Comparison of ENCODE assay signal across 11 cellular contexts in genomic region chr20:38217791-38218565, GRCh38. TPM values are rescaled to one million over a fixed set of nuclear protein-coding genes. Genes with fewer than 3 reads are reported as not detected.
DNase-seq lines count a peak whose midpoint lies in the region; ATAC-seq, FAIRE-seq and TF ChIP-seq lines count a peak whose summit lies in the region.
"Had no signal": no experiment of that assay in that cellular context is flagged by ENCODE, and none has a peak within 500 bp of the region (broad histone marks: within the 10 kb centered on the region; RNA-seq: fewer than 3 reads in every experiment).

No MANE protein-coding gene starts in this region.

- H3K27me3 Mint-ChIP-seq in immature natural killer cell (ENCODE audit: low read depth in 3 of 3): peaks cover 0 to 3% (median 0%) of the 10 kb centered on the region in 3 donors

- H3K4me1 ChIP-seq in A549 (peaks cover 51% of the 10 kb centered on the region), left lung (peaks cover 2 to 7% of the 10 kb centered on the region in 2 donors)

- DNase-seq in A549 (ENCODE audit: low read depth in 1 of 2, low spot score in 1 of 2): peak; percentile 77 to 92
- DNase-seq in HT-29 (ENCODE audit: low spot score): peak; percentile 37
- DNase-seq in choroid plexus epithelial cell (ENCODE audit: low read depth): peak; percentile 89
- DNase-seq in left lung: peak in 1 of 2 donors; percentile 39
- no peak for DNase-seq in Kasumi-1 (lab: John Stamatoyannopoulos, UW)
- no peak for DNase-seq in GM12891 (ENCODE audit: insufficient read length, low spot score)
- no peak for DNase-seq in immature natural killer cell

- peak; percentile 5 to 23; a peak in 1 of 5 replicates for TF ChIP-seq RAD21 in A549 (conservative IDR thresholded peaks at IDR 0.05 in 1 of 2, IDR thresholded peaks at IDR 0.05 in 1 of 2)

- H3K9me3 Mint-ChIP-seq in immature natural killer cell: peaks cover 0 to under 1% (median 0%) of the 10 kb centered on the region in 6 donors
- H3K9me3 Mint-ChIP-seq: activated naive CD4-positive, alpha-beta T cell treated with anti-CD3 and anti-CD28 coated beads, Interleukin-2, amount 50 U/mL, for 72 hours; T-helper 2 cell treated with Interferon-gamma antibody and Interleukin-4, amounts not matched to agents 5 μg/mL and 100 μg/mL, for 36 hours had no signal

- H3K27ac Mint-ChIP-seq in immature natural killer cell: no peak overlapping the region
- H3K27ac Mint-ChIP-seq: activated naive CD4-positive, alpha-beta T cell treated with anti-CD3 and anti-CD28 coated beads, Interleukin-2, amount 50 U/mL, for 72 hours; T-helper 2 cell treated with Interferon-gamma antibody and Interleukin-4, amounts not matched to agents 5 μg/mL and 100 μg/mL, for 36 hours had no signal

- TF ChIP-seq CTCF in A549 (IDR thresholded peaks at IDR 0.05) (no peak), choroid plexus epithelial cell (conservative IDR thresholded peaks at IDR 0.05; ENCODE audit: low read depth, low read length) (no peak), left lung (IDR thresholded peaks at IDR 0.05) (no peak)

- H3K27me3 ChIP-seq in left lung: no peaks in the 10 kb centered on the region
- H3K27me3 ChIP-seq: BLaER1 treated with 17β-estradiol and CSF1 and Interleukin-3, amounts not matched to agents 10 nM and 100 nM had no signal

- FAIRE-seq in A549 (lab: Jason Lieb, UNC) (no peak), GM12891 (lab: Jason Lieb, UNC) (no peak)

- intact Hi-C loops in left lung (cut with DNase I): no loop called here

- CTCF ChIA-PET in A549 (lab: Yijun Ruan, JAX): interaction anchor here (0.5 to 23.9 kb wide), 13 partner anchors 11 to 654 kb away, joined by 3 to 818 read pairs (median 3); partner anchors contain the start of gene TGM2

- H3K27ac ChIP-seq in A549 (peak overlapping the region; percentile 90 to 98), left lung (no peak overlapping the region)
- H3K27ac ChIP-seq: BLaER1 treated with 17β-estradiol and CSF1 and Interleukin-3, amounts not matched to agents 10 nM and 100 nM had no signal

- ATAC-seq in A549 (peak; percentile 79 to 80), left lung (peak; percentile 36), GM19452 (IDR thresholded peaks at IDR 0.05; ENCODE audit: unreplicated experiment) (no peak)
- ATAC-seq: activated naive CD4-positive, alpha-beta T cell treated with anti-CD3 and anti-CD28 coated beads, Interleukin-2, amount 50 U/mL, for 72 hours had no signal

- H3K36me3 ChIP-seq in left lung: no peaks in the 10 kb centered on the region
- H3K36me3 ChIP-seq: BLaER1 treated with 17β-estradiol and CSF1 and Interleukin-3, amounts not matched to agents 10 nM and 100 nM had no signal

- peak overlapping the region; percentile 70 for H3K4me2 ChIP-seq in A549
- H3K4me2 ChIP-seq: BLaER1 treated with 17β-estradiol and CSF1 and Interleukin-3, amounts not matched to agents 10 nM and 100 nM had no signal

- POLR2A ChIA-PET in A549 (lab: Yijun Ruan, JAX): interaction anchor here (0.6 to 2.7 kb wide), 7 partner anchors 45 to 184 kb away, joined by 3 to 11 read pairs (median 3); no protein-coding TSS in a partner anchor

- TF ChIP-seq POLR2A in A549 (IDR thresholded peaks at IDR 0.05; ENCODE audit: low read length) (no peak), GM12891 (IDR thresholded peaks at IDR 0.05; ENCODE audit: low read depth, low read length) (no peak)

- no peaks in the 10 kb centered on the region for H3K36me3 Mint-ChIP-seq in immature natural killer cell
- H3K36me3 Mint-ChIP-seq: activated naive CD4-positive, alpha-beta T cell treated with anti-CD3 and anti-CD28 coated beads, Interleukin-2, amount 50 U/mL, for 72 hours had no signal

- H3K4me3 Mint-ChIP-seq in immature natural killer cell: no peak overlapping the region
- H3K4me3 Mint-ChIP-seq: T-helper 2 cell treated with Interferon-gamma antibody and Interleukin-4, amounts not matched to agents 5 μg/mL and 100 μg/mL, for 36 hours had no signal

- H3K9me3 ChIP-seq in A549: no peaks in the 10 kb centered on the region
- H3K9me3 ChIP-seq in left lung: no peaks in the 10 kb centered on the region
- H3K9me3 ChIP-seq: BLaER1 treated with 17β-estradiol and CSF1 and Interleukin-3, amounts not matched to agents 10 nM and 100 nM had no signal

- H3K4me3 ChIP-seq in A549 (no peak overlapping the region), choroid plexus epithelial cell (ENCODE audit: low read depth, low read length) (no peak overlapping the region), left lung (no peak overlapping the region)
- H3K4me3 ChIP-seq: BLaER1 treated with 17β-estradiol and CSF1 and Interleukin-3, amounts not matched to agents 10 nM and 100 nM had no signal

- WGBS in A549 (ENCODE audit: missing lambda C conversion rate): 37% methylated on average over 10 of the region's 15 CpGs

- peak in 1 of 2 experiments; percentile 57; a peak in 1 of 5 replicates for TF ChIP-seq EP300 in A549 (IDR thresholded peaks at IDR 0.05)

- no peaks in the 10 kb centered on the region for H3K4me1 Mint-ChIP-seq in immature natural killer cell

TF ChIP-seq in A549, 52 proteins besides CTCF, POLR2A, EP300 and RAD21 (continues in another document):
- TF ChIP-seq ATOH8 (CRISPR knock-in tag; IDR thresholded peaks at IDR 0.05; ENCODE audit: low read depth) (no peak), JUN (IDR thresholded peaks at IDR 0.05) (peak in 1 of 2 experiments; percentile 68; a peak in 3 of 5 replicates), RCOR1 (IDR thresholded peaks at IDR 0.05; ENCODE audit: low read depth, low read length) (no peak), RFX5 (IDR thresholded peaks at IDR 0.05) (no peak), CEBPB (IDR thresholded peaks at IDR 0.05) (no peak), HOXA7 (CRISPR knock-in tag; IDR thresholded peaks at IDR 0.05) (no peak), EHF (CRISPR knock-in tag; IDR thresholded peaks at IDR 0.05) (no peak), POLR2AphosphoS2 (conservative IDR thresholded peaks at IDR 0.05; ENCODE audit: low read length) (no peak), MAZ (IDR thresholded peaks at IDR 0.05; ENCODE audit: borderline replicate concordance, low read depth, low read length) (no peak), EHMT2 (IDR thresholded peaks at IDR 0.05; ENCODE audit: low read depth) (no peak), TP53 (CRISPR knock-in tag; IDR thresholded peaks at IDR 0.05) (no peak), HES2 (IDR thresholded peaks at IDR 0.05) (no peak)

TF ChIP-seq in GM12891, 5 proteins besides CTCF, POLR2A, EP300 and RAD21:
- no peak for TF ChIP-seq TAF1 (IDR thresholded peaks at IDR 0.05; ENCODE audit: low read depth, low read length)
- TF ChIP-seq SPI1 (IDR thresholded peaks at IDR 0.05; ENCODE audit: low read depth, low read length): no peak
- TF ChIP-seq PAX5 (IDR thresholded peaks at IDR 0.05; ENCODE audit: insufficient read depth, low read length, severe bottlenecking): no peak
- no peak for TF ChIP-seq POU2F2 (IDR thresholded peaks at IDR 0.05; ENCODE audit: low read depth, low read length)
- TF ChIP-seq POLR2AphosphoS5 (IDR thresholded peaks at IDR 0.05; ENCODE audit: low read depth, low read length): no peak

RNA-seq across cellular contexts. Expression of gene KIAA1755, which starts 42.6 kb away (rescaled TPM):
- polyA plus RNA-seq in A549 (2011; rRNA removed) (0.04 and 0.05 TPM in 2 replicates), A549 (2017; fragmentation: RNase III; extraction: RNeasy Plus Mini Kit Qiagen cat#74134 plus additional on column Dnase treatment) (0.13 to 0.25 TPM (median 0.21 TPM) in 3 replicates), immature natural killer cell (not detected)
- polyA plus RNA-seq in A549 (2012; cell fraction: cytosol; rRNA removed): 0.07 and 0.10 TPM in 2 replicates
- 0.28 and 0.33 TPM in 2 replicates for polyA plus RNA-seq in A549 (2012; cell fraction: nucleus; rRNA removed)
- polyA minus RNA-seq in A549 (2011; rRNA and poly(A)+ RNA removed): 0.17 and 0.24 TPM in 2 replicates
- total RNA-seq in HT-29 (2014; rRNA removed; shearing (Covaris generic)): 0.05 TPM in 1 of 2 replicates, not detected in the other
- total RNA-seq in left lung: 1 to 10 TPM; 2.6 TPM
- not detected for polyA plus RNA-seq in GM12891 (2012; ENCODE audit: low read depth, missing spikeins)
- total RNA-seq: activated naive CD4-positive, alpha-beta T cell treated with anti-CD3 and anti-CD28 coated beads, Interleukin-2, amount 50 U/mL, for 72 hours had no signal

RNA-seq across cellular contexts. Expression of gene TGM2, which starts 52.9 kb away (rescaled TPM):
- 173 TPM in 2 replicates for polyA plus RNA-seq in A549 (2011; rRNA removed)
- 164 and 192 TPM in 2 replicates for polyA plus RNA-seq in A549 (2012; cell fraction: cytosol; rRNA removed)
- polyA plus RNA-seq in A549 (2012; cell fraction: nucleus; rRNA removed): 241 and 325 TPM in 2 replicates
- 348 to 469 TPM (median 441 TPM) in 3 replicates for polyA plus RNA-seq in A549 (2017; fragmentation: RNase III; extraction: RNeasy Plus Mini Kit Qiagen cat#74134 plus additional on column Dnase treatment)
- polyA minus RNA-seq in A549 (2011; rRNA and poly(A)+ RNA removed): 181 and 216 TPM in 2 replicates
- total RNA-seq in HT-29 (2014; rRNA removed; shearing (Covaris generic)): 253 and 254 TPM in 2 replicates
- total RNA-seq in left lung: 100 to 1,000 TPM; 174 to 391 TPM
- 1.5 TPM for polyA plus RNA-seq in GM12891 (2012; ENCODE audit: low read depth, missing spikeins)
- polyA plus RNA-seq in immature natural killer cell: not detected

Comparison
In these comparisons a context has a peak if more than half of its experiments do, and no peak if none do; other contexts are left out.
1. DNase-seq: peak in A549 (2 of 2), HT-29 (single experiment) and choroid plexus epithelial cell (single experiment); none in Kasumi-1 (0 of 2), GM12891 (single experiment) and immature natural killer cell (0 of 3).
2. H3K27ac ChIP-seq: peak in A549 (2 of 2); none in left lung (0 of 2).